9 cellular contexts compared by ENCODE assay signal in genomic region chr2:38465789-38466127, GRCh38.
DNase-seq lines count a peak whose midpoint lies in the region; ATAC-seq and TF ChIP-seq lines count a peak whose summit lies in the region.
"Had no signal": no experiment of that assay in that cellular context is flagged by ENCODE, and none has a peak within 500 bp of the region (broad histone marks: within the 10 kb centered on the region; RNA-seq: fewer than 3 reads in every experiment).

No MANE protein-coding gene starts in this region.

- no peaks in the 10 kb centered on the region for H3K36me3 ChIP-seq in DOHH2 (ENCODE audit: control insufficient read depth, low read length)
- no peaks in the 10 kb centered on the region for H3K36me3 ChIP-seq in GM23338 (ENCODE audit: insufficient read depth)
- no peaks in the 10 kb centered on the region for H3K36me3 ChIP-seq in Panc1 (ENCODE audit: control insufficient read depth, insufficient read depth, low read length)
- H3K36me3 ChIP-seq in esophagus squamous epithelium = no peaks in the 10 kb centered on the region

- intact Hi-C loops in Panc1 (cut with micrococcal nuclease; ENCODE audit: unreplicated experiment) = loop anchor here (5.0 kb wide), 2 partner anchors 88 to 148 kb away; partner anchors contain the start of gene ATL2
- intact Hi-C loops in esophagus squamous epithelium (cut with DNase I) = no loop called here
- intact Hi-C loops in natural killer cell (cut with micrococcal nuclease) = no loop called here

- H3K27me3 ChIP-seq in DOHH2 (ENCODE audit: control insufficient read depth, low read length) = 0 out of 2 replicates have a peak, but pooled peaks cover 4% of the 10 kb centered on the region
- no peaks in the 10 kb centered on the region for H3K27me3 ChIP-seq in GM23338 (ENCODE audit: insufficient read depth)
- no peaks in the 10 kb centered on the region for H3K27me3 ChIP-seq in Panc1 (ENCODE audit: control insufficient read depth, insufficient read depth, low read length)
- H3K27me3 ChIP-seq in esophagus squamous epithelium = no peaks in the 10 kb centered on the region

- H3K36me3 Mint-ChIP-seq in GM23338 (ENCODE audit: low read depth) (no peaks in the 10 kb centered on the region), osteocyte (ENCODE audit: unreplicated experiment) (no peaks in the 10 kb centered on the region), natural killer cell (no peaks in the 10 kb centered on the region)

- peaks cover 6% of the 10 kb centered on the region for H3K4me1 ChIP-seq in DOHH2 (ENCODE audit: control insufficient read depth, low read length)
- H3K4me1 ChIP-seq in GM23338 (ENCODE audit: insufficient read depth) = 0 out of 2 replicates have a peak, but pooled peaks cover 3% of the 10 kb centered on the region
- no peaks in the 10 kb centered on the region for H3K4me1 ChIP-seq in Panc1 (ENCODE audit: control insufficient read depth, insufficient read depth, low read length)
- peaks cover 0 to 64% (median 3%) of the 10 kb centered on the region in 3 donors for H3K4me1 ChIP-seq in esophagus squamous epithelium

- CTCF ChIA-PET in Panc1 (lab: Charles Lee) = interaction anchor here (0.6 to 1.8 kb wide), 12 partner anchors 42 to 261 kb away, joined by 3 to 14 read pairs (median 6); no protein-coding TSS in a partner anchor

- peak; percentile 98 for ATAC-seq in GM23338
- ATAC-seq in Panc1 = peak; percentile 81
- ATAC-seq in HG03460 (IDR thresholded peaks at IDR 0.05; ENCODE audit: unreplicated experiment) = no peak
- ATAC-seq in natural killer cell = no peak

- TF ChIP-seq CTCF in DOHH2 (IDR thresholded peaks at IDR 0.05; ENCODE audit: low read depth, low read length, poor library complexity, severe bottlenecking) (peak; percentile 61), GM23338 (conservative IDR thresholded peaks at IDR 0.05; ENCODE audit: low read depth in 2 of 2) (peak; percentile 67 to 91), Panc1 (IDR thresholded peaks at IDR 0.05) (peak; percentile 88), esophagus squamous epithelium (IDR thresholded peaks at IDR 0.05) (peak in 5 of 6 experiments; percentile 36 to 66 (median 46)), osteocyte (IDR thresholded peaks at IDR 0.05) (peak; percentile 51), natural killer cell (IDR thresholded peaks at IDR 0.05) (no peak)

- no peaks in the 10 kb centered on the region for H3K9me3 Mint-ChIP-seq in GM23338
- H3K9me3 Mint-ChIP-seq in osteocyte (ENCODE audit: unreplicated experiment) = no peaks in the 10 kb centered on the region
- H3K9me3 Mint-ChIP-seq in natural killer cell = no peaks in the 10 kb centered on the region
- H3K9me3 Mint-ChIP-seq: T-helper 1 cell treated with Interleukin-12 subunit alpha and Interleukin-12 subunit beta and Interleukin-4 antibody, amounts not matched to agents 30 μg/mL and 1 μg/mL, for 36 hours had no signal

- H3K27ac ChIP-seq in DOHH2 (ENCODE audit: low read depth, low read length) (no peak overlapping the region), GM23338 (ENCODE audit: low read depth) (no peak overlapping the region), Panc1 (ENCODE audit: low read length) (no peak overlapping the region), esophagus squamous epithelium (peak overlapping the region; percentile 13 to 85 (median 80))

- H3K79me2 ChIP-seq in DOHH2 (ENCODE audit: control insufficient read depth, low read length) (no peaks in the 10 kb centered on the region), GM23338 (replicated peaks; ENCODE audit: insufficient read depth) (no peaks in the 10 kb centered on the region)

- H2AFZ ChIP-seq in GM23338 = peak overlapping the region; percentile 92; the same call in 1 of the 2 replicates

- no peak for TF ChIP-seq POLR2A in esophagus squamous epithelium (IDR thresholded peaks at IDR 0.05)

- no peak overlapping the region for H3K4me3 Mint-ChIP-seq in GM23338
- no peak overlapping the region for H3K4me3 Mint-ChIP-seq in osteocyte (ENCODE audit: unreplicated experiment)
- no peak overlapping the region for H3K4me3 Mint-ChIP-seq in natural killer cell
- H3K4me3 Mint-ChIP-seq: T-helper 1 cell treated with Interleukin-12 subunit alpha and Interleukin-12 subunit beta and Interleukin-4 antibody, amounts not matched to agents 30 μg/mL and 1 μg/mL, for 36 hours had no signal

- H4K20me1 ChIP-seq in DOHH2 (ENCODE audit: control insufficient read depth, insufficient read depth, low read depth, low read length) = no peaks in the 10 kb centered on the region
- H4K20me1 ChIP-seq in GM23338 (replicated peaks; ENCODE audit: insufficient read depth) = no peaks in the 10 kb centered on the region

- H3K27me3 Mint-ChIP-seq in GM23338 (ENCODE audit: insufficient read depth, low read depth, poor library complexity) (no peaks in the 10 kb centered on the region), osteocyte (ENCODE audit: unreplicated experiment) (peaks cover 4% of the 10 kb centered on the region), natural killer cell (ENCODE audit: low read depth in 2 of 2) (no peaks in the 10 kb centered on the region)

- BruUV-seq in Panc1 (replicated peaks; lab: Mats Ljungman, UMichigan) = no TSS peak

- H3K4me3 ChIP-seq in DOHH2 (ENCODE audit: low read length) (no peak overlapping the region), GM23338 (no peak overlapping the region), Panc1 (ENCODE audit: low read depth in 2 of 2, low read length in 2 of 2) (no peak overlapping the region), esophagus squamous epithelium (no peak overlapping the region)

- in situ Hi-C loops in Panc1 (cut with HindIII; ENCODE audit: low pct_unique_long_range_greater_than_20kb, low sequenced_read_pairs) = no loop called here

- DNase-seq in GM23338 (ENCODE audit: low spot score) = peak; percentile 82
- peak; percentile 18 for DNase-seq in Panc1 (ENCODE audit: low read depth, low spot score)
- DNase-seq in esophagus squamous epithelium (lab: John Stamatoyannopoulos, UW) = no peak
- DNase-seq in osteocyte (ENCODE audit: extremely low spot score, unreplicated experiment) = no peak
- no peak for DNase-seq in natural killer cell
- DNase-seq in NCI-H1105 (lab: John Stamatoyannopoulos, UW) = no peak

- no peaks in the 10 kb centered on the region for H3K9me3 ChIP-seq in DOHH2 (ENCODE audit: control insufficient read depth, insufficient read depth, low read length)
- H3K9me3 ChIP-seq in Panc1 (ENCODE audit: control insufficient read depth, insufficient read depth, low read depth, low read length) = no peaks in the 10 kb centered on the region
- no peaks in the 10 kb centered on the region for H3K9me3 ChIP-seq in esophagus squamous epithelium

- H3K27ac Mint-ChIP-seq in GM23338 (no peak overlapping the region), osteocyte (ENCODE audit: unreplicated experiment) (peak overlapping the region; percentile 44), natural killer cell (peak overlapping the region in 1 of 2 donors; percentile 51)
- H3K27ac Mint-ChIP-seq: T-helper 1 cell treated with Interleukin-12 subunit alpha and Interleukin-12 subunit beta and Interleukin-4 antibody, amounts not matched to agents 30 μg/mL and 1 μg/mL, for 36 hours had no signal

- H3K4me1 Mint-ChIP-seq in GM23338 (peaks cover 4% of the 10 kb centered on the region; the same call in 1 of the 3 replicates), osteocyte (ENCODE audit: unreplicated experiment) (peaks cover 76% of the 10 kb centered on the region), natural killer cell (no peaks in the 10 kb centered on the region)

- H3K9me2 ChIP-seq in DOHH2 (replicated peaks; ENCODE audit: control insufficient read depth, low read length) (no peaks in the 10 kb centered on the region), GM23338 (ENCODE audit: insufficient read depth) (no peaks in the 10 kb centered on the region)

- H3K4me2 ChIP-seq in DOHH2 (ENCODE audit: low read length) (no peak overlapping the region), GM23338 (no peak overlapping the region)

- WGBS in esophagus squamous epithelium, 2 donors = 66 to 76% methylated on average over 3 of the region's 4 CpGs

- POLR2A ChIA-PET in Panc1 (lab: Charles Lee) = interaction anchor here (0.5 to 0.6 kb wide), 2 partner anchors 79 to 145 kb away, joined by 6 to 20 read pairs; no protein-coding TSS in a partner anchor

- no peaks in the 10 kb centered on the region for H3F3A ChIP-seq in DOHH2 (ENCODE audit: control insufficient read depth, insufficient read depth)
- H3F3A ChIP-seq in GM23338 (replicated peaks; ENCODE audit: low read depth) = no peaks in the 10 kb centered on the region

TF ChIP-seq in GM23338, 12 proteins besides CTCF, POLR2A, EP300 and RAD21 (continues in another document):
- no peak for TF ChIP-seq NANOG (IDR thresholded peaks at IDR 0.05; ENCODE audit: borderline replicate concordance)

Comparison
In these comparisons a context has a peak if more than half of its experiments do, and no peak if none do; other contexts are left out.
1. H3K27ac ChIP-seq: peak in esophagus squamous epithelium (4 of 4); none in DOHH2 (single experiment), GM23338 (single experiment) and Panc1 (single experiment).
2. ATAC-seq: peak in GM23338 (single experiment) and Panc1 (single experiment); none in HG03460 (single experiment) and natural killer cell (0 of 3).
3. DNase-seq: peak in GM23338 (single experiment) and Panc1 (single experiment); none in esophagus squamous epithelium (single experiment), osteocyte (single experiment), natural killer cell (single experiment) and NCI-H1105 (single experiment).